Comparison of ENCODE assay signal across 15 cellular contexts in the genomic region with DNA sequence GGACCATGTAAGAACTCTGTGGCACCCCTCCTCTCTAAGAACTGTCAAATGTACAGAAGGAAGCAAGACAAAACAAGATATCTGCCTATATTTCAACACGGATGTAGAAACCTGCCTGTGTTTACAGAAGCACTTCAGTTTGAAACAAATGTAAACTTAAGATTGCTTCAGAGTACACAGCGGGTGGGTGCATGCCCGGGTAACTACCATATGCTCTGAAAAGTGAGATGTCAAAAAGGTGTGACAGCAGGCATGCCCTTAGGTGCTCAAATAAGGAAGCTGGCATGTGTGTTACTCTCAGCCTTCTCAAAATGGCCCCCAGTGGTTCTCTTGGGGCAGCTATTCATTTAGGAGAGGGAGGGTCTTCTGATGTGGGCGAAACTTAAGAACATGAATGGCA. TPM values are rescaled to one million over a fixed set of nuclear protein-coding genes. Genes with fewer than 3 reads are reported as not detected.
DNase-seq lines count a peak whose midpoint lies in the region; ATAC-seq and TF ChIP-seq lines count a peak whose summit lies in the region.
"Had no signal": no experiment of that assay in that cellular context is flagged by ENCODE, and none has a peak within 500 bp of the region (broad histone marks: within the 10 kb centered on the region; RNA-seq: fewer than 3 reads in every experiment).

No MANE protein-coding gene starts in this region.

- peaks cover 23% of the 10 kb centered on the region for H3K79me1 ChIP-seq in mesenchymal stem cell (replicated peaks; ENCODE audit: low read length, poor library complexity, severe bottlenecking)

- H3K14ac ChIP-seq in mesenchymal stem cell (ENCODE audit: low read length in 2 of 2) = no peak overlapping the region

- no peak overlapping the region for H2BK5ac ChIP-seq in mesenchymal stem cell (ENCODE audit: low read depth, low read length, poor library complexity, severe bottlenecking)

- H3K9me3 ChIP-seq in mesenchymal stem cell (ENCODE audit: control insufficient read depth, low read length) = no peaks in the 10 kb centered on the region
- H3K9me3 ChIP-seq: HAP-1, heart left ventricle, neutrophil, thoracic aorta had no signal

- peaks cover 4% of the 10 kb centered on the region for H3K4me1 Mint-ChIP-seq in WTC11

- H3K4me3 ChIP-seq in mesenchymal stem cell (ENCODE audit: insufficient read depth in 1 of 2, low read depth in 1 of 2, low read length in 2 of 2) = no peak overlapping the region
- H3K4me3 ChIP-seq: HAP-1, heart left ventricle, skin epidermis, thoracic aorta had no signal

- ATAC-seq in WTC11 (no peak), HG03354 (IDR thresholded peaks at IDR 0.05; ENCODE audit: poor library complexity, severe bottlenecking, unreplicated experiment) (no peak)
- ATAC-seq: activated CD4-positive, alpha-beta T cell treated with anti-CD3 and anti-CD28 coated beads for 36 hours; heart left ventricle had no signal

- H3K27me3 Mint-ChIP-seq in WTC11 (ENCODE audit: low read depth) = no peaks in the 10 kb centered on the region
- H3K27me3 Mint-ChIP-seq: activated CD4-positive, alpha-beta T cell treated with anti-CD3 and anti-CD28 coated beads for 36 hours had no signal

- H2BK12ac ChIP-seq in mesenchymal stem cell (ENCODE audit: low read length in 2 of 2) = no peak overlapping the region

- no peaks in the 10 kb centered on the region for H3K27me3 ChIP-seq in mesenchymal stem cell (ENCODE audit: control insufficient read depth in 1 of 2, insufficient read depth in 1 of 2, low read length in 2 of 2)
- H3K27me3 ChIP-seq: heart left ventricle, neutrophil had no signal

- H3K36me3 ChIP-seq in mesenchymal stem cell (ENCODE audit: control insufficient read depth in 1 of 2, insufficient read depth in 2 of 2, low read depth in 1 of 2, low read length in 2 of 2) = peaks cover 60% of the 10 kb centered on the region in 2 experiments

- CTCF ChIA-PET in WTC11 (lab: Charles Lee) = interaction anchor here (1.0 to 1.5 kb wide), 3 partner anchors 14 to 111 kb away, joined by 3 to 5 read pairs (median 3); partner anchors contain the start of gene NR1H3

- 56% methylated on average over 4 of the region's 4 CpGs for WGBS in mesenchymal stem cell

- H3K9ac ChIP-seq in mesenchymal stem cell (ENCODE audit: low read length) = no peak overlapping the region

- H3K9me3 Mint-ChIP-seq in WTC11 = no peaks in the 10 kb centered on the region
- H3K9me3 Mint-ChIP-seq: CD8-positive, alpha-beta memory T cell had no signal

- no peak overlapping the region for H2BK120ac ChIP-seq in mesenchymal stem cell (ENCODE audit: low read depth, low read length)

- no peak overlapping the region for H3K4ac ChIP-seq in mesenchymal stem cell (ENCODE audit: low read depth in 1 of 2, low read length in 2 of 2)

- no peak overlapping the region for H2AFZ ChIP-seq in mesenchymal stem cell (ENCODE audit: low read depth, low read length)

- no peak overlapping the region for H2AK5ac ChIP-seq in mesenchymal stem cell (ENCODE audit: low read length, severe bottlenecking)

- POLR2A ChIA-PET in WTC11 (lab: Charles Lee) = interaction anchor here (2.2 kb wide), 1 partner anchor 29 kb away, joined by 8 read pairs; the partner anchor contains the start of gene DDB2

- H2BK15ac ChIP-seq in mesenchymal stem cell (ENCODE audit: low read depth, poor library complexity, severe bottlenecking) = peak overlapping the region; percentile 9

- H3K4me1 ChIP-seq in mesenchymal stem cell (ENCODE audit: control insufficient read depth, insufficient read depth, low read depth, low read length) = peaks cover 19% of the 10 kb centered on the region

- DNase-seq in DMS 273 (lab: John Stamatoyannopoulos, UW; ENCODE audit: unreplicated experiment) (peak; percentile 37), DMS 273 treated with DMSO at 0.1 percent for 48 hours (lab: John Stamatoyannopoulos, UW) (no peak), WTC11 (ENCODE audit: low spot score) (no peak), mesenchymal stem cell (peak; percentile 71), D341Med (ENCODE audit: low spot score) (no peak)
- DNase-seq: 8988T; activated CD4-positive, alpha-beta T cell treated with anti-CD3 and anti-CD28 coated beads for 36 hours; heart left ventricle had no signal

- no peak overlapping the region for H3K23ac ChIP-seq in mesenchymal stem cell (ENCODE audit: low read length in 2 of 2)

- no peak for TF ChIP-seq CTCF in WTC11 (IDR thresholded peaks at IDR 0.05)

- no peak overlapping the region for H4K91ac ChIP-seq in mesenchymal stem cell (ENCODE audit: low read length)

- no peak overlapping the region for H3K4me2 ChIP-seq in mesenchymal stem cell (ENCODE audit: low read length, poor library complexity, severe bottlenecking)

- no peak overlapping the region for H3K18ac ChIP-seq in mesenchymal stem cell (ENCODE audit: low read depth in 1 of 2, low read length in 2 of 2)

- no peak overlapping the region for H3K27ac ChIP-seq in mesenchymal stem cell (ENCODE audit: low read length, poor library complexity, severe bottlenecking)
- H3K27ac ChIP-seq: neutrophil, thoracic aorta had no signal

- H3K27ac Mint-ChIP-seq in WTC11 = 0 out of 2 replicates have a peak overlapping the region, but pooled peaks have one; percentile 68
- H3K27ac Mint-ChIP-seq: activated CD4-positive, alpha-beta T cell treated with anti-CD3 and anti-CD28 coated beads for 36 hours had no signal

- no peak overlapping the region for H4K8ac ChIP-seq in mesenchymal stem cell (ENCODE audit: low read length)

- no peak overlapping the region for H3K4me3 Mint-ChIP-seq in WTC11
- H3K4me3 Mint-ChIP-seq: activated CD4-positive, alpha-beta T cell treated with anti-CD3 and anti-CD28 coated beads for 36 hours; CD8-positive, alpha-beta memory T cell had no signal

- H3K36me3 Mint-ChIP-seq in WTC11 = peaks cover 36% of the 10 kb centered on the region

TF ChIP-seq in WTC11, 78 proteins besides CTCF, POLR2A, EP300 and RAD21:
- TF ChIP-seq ETV6 (CRISPR knock-in tag; IDR thresholded peaks at IDR 0.05) = no peak
- TF ChIP-seq GABPB1 (CRISPR knock-in tag; IDR thresholded peaks at IDR 0.05) = peak; percentile 63
- no peak for TF ChIP-seq SMAD4 (CRISPR knock-in tag; IDR thresholded peaks at IDR 0.05)
- no peak for TF ChIP-seq ZNF138 (CRISPR knock-in tag; conservative IDR thresholded peaks at IDR 0.05)
- TF ChIP-seq EMX1 (CRISPR knock-in tag; IDR thresholded peaks at IDR 0.05) = no peak
- TF ChIP-seq CBFB (CRISPR knock-in tag; IDR thresholded peaks at IDR 0.05; ENCODE audit: low read depth) = no peak

RNA-seq across cellular contexts. Expression of gene ACP2, which starts 5.2 kb away (rescaled TPM):
- total RNA-seq in WTC11 (2021) = 18.7 to 19.6 TPM (median 19.2 TPM) in 3 replicates
- 33.5 TPM for polyA plus RNA-seq in mesenchymal stem cell (2013, experiment 1 of 2)
- polyA plus RNA-seq in mesenchymal stem cell (2013, experiment 2 of 2) = 31.7 TPM

RNA-seq across cellular contexts. Expression of gene NR1H3, which starts 14.3 kb away (rescaled TPM):
- 26.3 to 31.1 TPM (median 29.9 TPM) in 3 replicates for total RNA-seq in WTC11 (2021)
- 21.5 TPM for polyA plus RNA-seq in mesenchymal stem cell (2013, experiment 1 of 2)
- 20.0 TPM for polyA plus RNA-seq in mesenchymal stem cell (2013, experiment 2 of 2)

RNA-seq across cellular contexts. Expression of gene MADD, which starts 26.5 kb away (rescaled TPM):
- total RNA-seq in WTC11 (2021) = 39.4 to 47.5 TPM (median 40.6 TPM) in 3 replicates
- 18.6 TPM for polyA plus RNA-seq in mesenchymal stem cell (2013, experiment 1 of 2)
- polyA plus RNA-seq in mesenchymal stem cell (2013, experiment 2 of 2) = 17.8 TPM

RNA-seq across cellular contexts. Expression of gene DDB2, which starts 28.7 kb away (rescaled TPM):
- 124 to 144 TPM (median 124 TPM) in 3 replicates for total RNA-seq in WTC11 (2021)
- 32.7 TPM for polyA plus RNA-seq in mesenchymal stem cell (2013, experiment 1 of 2)
- 30.8 TPM for polyA plus RNA-seq in mesenchymal stem cell (2013, experiment 2 of 2)

RNA-seq across cellular contexts. Expression of gene PACSIN3, which starts 57.2 kb away (rescaled TPM):
- 74.5 to 77.1 TPM (median 76.8 TPM) in 3 replicates for total RNA-seq in WTC11 (2021)
- polyA plus RNA-seq in mesenchymal stem cell (2013, experiment 1 of 2) = 13.3 TPM
- polyA plus RNA-seq in mesenchymal stem cell (2013, experiment 2 of 2) = 13.7 TPM
- total RNA-seq: OCI-LY7 had no signal
- polyA plus RNA-seq: CD8-positive, alpha-beta memory T cell had no signal

Comparison
In these comparisons a context has a peak if more than half of its experiments do, and no peak if none do; other contexts are left out.
1. DNase-seq: peak in DMS 273 (single experiment) and mesenchymal stem cell (single experiment); none in DMS 273 treated with DMSO at 0.1 percent for 48 hours (single experiment), WTC11 (single experiment) and D341Med (single experiment).